ENCODE assay signal across 23 cellular contexts in the genomic region with DNA sequence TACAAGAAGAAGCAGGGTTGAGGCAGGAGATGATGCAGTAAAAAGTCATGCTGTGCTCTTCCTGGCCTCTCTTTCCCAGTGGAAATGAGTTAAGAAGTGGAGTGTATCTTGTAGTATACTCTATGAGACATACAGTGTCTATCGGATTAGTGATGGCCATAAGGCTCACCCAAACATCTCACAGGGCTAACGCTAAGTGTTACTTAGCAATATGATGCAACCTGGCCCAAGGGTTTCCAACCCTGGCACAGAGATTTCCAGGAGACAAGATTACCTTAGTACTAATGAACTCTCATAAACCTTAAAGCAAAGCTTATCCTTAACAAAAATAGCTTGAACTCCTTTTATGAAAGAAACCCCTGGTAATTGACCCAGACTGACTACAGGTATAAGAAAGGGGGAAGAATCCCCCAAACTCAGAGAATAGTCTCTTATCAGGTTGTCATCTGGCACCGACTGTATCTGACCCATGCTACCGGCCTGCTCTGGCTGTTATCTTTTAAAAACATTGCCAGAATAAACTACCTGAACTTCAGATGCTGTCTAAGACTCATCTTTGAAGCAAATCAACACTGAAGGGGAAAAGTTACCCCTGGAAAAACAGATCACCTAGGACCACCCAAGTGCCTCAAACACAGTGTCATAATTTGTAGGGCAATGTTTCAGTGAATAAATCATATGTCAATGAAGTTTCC.
DNase-seq lines count a peak whose midpoint lies in the region; ATAC-seq, FAIRE-seq and TF ChIP-seq lines count a peak whose summit lies in the region.
"Had no signal": no experiment of that assay in that cellular context is flagged by ENCODE, and none has a peak within 500 bp of the region (broad histone marks: within the 10 kb centered on the region; RNA-seq: fewer than 3 reads in every experiment).

No MANE protein-coding gene starts in this region.

- H2AFZ ChIP-seq in K562 (ENCODE audit: low read depth, low read length): peak overlapping the region; percentile 23; the same call in 1 of the 2 replicates

- H3K27ac ChIP-seq in K562 (ENCODE audit: extremely low read depth, low read depth, low read length) (no peak overlapping the region), mesendoderm (ENCODE audit: low read depth, low read length) (no peak overlapping the region)
- H3K27ac ChIP-seq: 22Rv1, BLaER1, C4-2B had no signal

- no peak overlapping the region for H3K4ac ChIP-seq in mesendoderm (ENCODE audit: low read depth, low read length)

- TF ChIP-seq RAD21 in K562 (CRISPR knock-in tag; conservative IDR thresholded peaks at IDR 0.05 in 1 of 2, IDR thresholded peaks at IDR 0.05 in 1 of 2): no peak

- no peaks in the 10 kb centered on the region for H3K36me3 Mint-ChIP-seq in Calu3 (ENCODE audit: insufficient read depth, unreplicated experiment)
- H3K36me3 Mint-ChIP-seq: CD4-positive, CD25-positive, alpha-beta regulatory T cell; CD8-positive, alpha-beta T cell had no signal

- no peak overlapping the region for H4K8ac ChIP-seq in mesendoderm (ENCODE audit: low read depth, low read length)

- CTCF ChIA-PET in K562 (lab: Yijun Ruan, JAX; ENCODE audit: low intra/inter-chr PET ratio) (no interaction called here), Calu3 (lab: Charles Lee) (no interaction called here)

- H3K27ac Mint-ChIP-seq in Calu3 (ENCODE audit: unreplicated experiment): no peak overlapping the region
- H3K27ac Mint-ChIP-seq: B cell; CD4-positive, CD25-positive, alpha-beta regulatory T cell; CD8-positive, alpha-beta T cell; HFFc6 had no signal

- FAIRE-seq in K562 (lab: Jason Lieb, UNC): no peak
- FAIRE-seq: A204.1, GM12891, GM18507 had no signal

- H3K79me1 ChIP-seq in mesendoderm (ENCODE audit: low read length): no peaks in the 10 kb centered on the region

- WGBS in K562 (ENCODE audit: insufficient coverage, low coverage, missing lambda C conversion rate): 7% methylated on average over 4 of the region's 4 CpGs
- no CpG with 5 or more reads among the region's 4 CpGs for WGBS in mesendoderm (ENCODE audit: extremely low coverage, insufficient coverage, low lambda C conversion rate)

- POLR2A ChIA-PET in K562 (lab: Yijun Ruan, JAX): no interaction called here

- H3K27me3 ChIP-seq in K562 (ENCODE audit: control insufficient read depth in 2 of 2, insufficient read depth in 2 of 2, low read length in 2 of 2) (no peaks in the 10 kb centered on the region), mesendoderm (ENCODE audit: insufficient read depth, low read length, poor library complexity) (no peaks in the 10 kb centered on the region)
- H3K27me3 ChIP-seq: BLaER1 had no signal

- no peak overlapping the region for H3K18ac ChIP-seq in mesendoderm (ENCODE audit: low read length)

- DNase-seq in NCI-H524 (lab: John Stamatoyannopoulos, UW) (peak; percentile 42 to 74), NCI-H524 treated with DMSO at 0.1 percent for 48 hours (lab: John Stamatoyannopoulos, UW) (no peak), NCI-H82 treated with DMSO at 0.1 percent for 48 hours (lab: John Stamatoyannopoulos, UW; ENCODE audit: unreplicated experiment) (peak; percentile 50), K562 (ENCODE audit: extremely low read depth in 1 of 4, low spot score in 3 of 4) (no peak), mesendoderm (no peak), Calu3 (no peak)
- no peak for DNase-seq in activated effector memory CD4-positive, alpha-beta T cell treated with Interleukin-2 at 50 U/mL for 16 hours
- DNase-seq: Caco-2; CD4-positive, CD25-positive, alpha-beta regulatory T cell; CD8-positive, alpha-beta T cell; DMS53; DMS79 treated with DMSO at 0.1 percent for 48 hours; GF-D8; HFFc6 had no signal

- H3K4me1 ChIP-seq in K562 (replicated peaks in 1 of 2; ENCODE audit: control insufficient read depth in 2 of 2, insufficient read depth in 2 of 2, low read length in 2 of 2) (peaks cover 0 to 48% of the 10 kb centered on the region in 2 experiments; a peak in 3 of 5 replicates), mesendoderm (ENCODE audit: control insufficient read depth, low read depth, low read length) (no peaks in the 10 kb centered on the region)
- H3K4me1 ChIP-seq: BLaER1, Caco-2, HAP-1 had no signal

- H3K27me3 Mint-ChIP-seq in Calu3 (ENCODE audit: unreplicated experiment): no peaks in the 10 kb centered on the region
- H3K27me3 Mint-ChIP-seq: B cell; CD4-positive, CD25-positive, alpha-beta regulatory T cell had no signal

- no peaks in the 10 kb centered on the region for H3K9me3 ChIP-seq in K562 (replicated peaks; ENCODE audit: control insufficient read depth, insufficient read depth, low read depth, low read length)
- H3K9me3 ChIP-seq: BLaER1, Caco-2, HAP-1 had no signal

- H4K20me1 ChIP-seq in K562 (replicated peaks; ENCODE audit: control insufficient read depth, insufficient read depth, low read length): no peaks in the 10 kb centered on the region
- H4K20me1 ChIP-seq: BLaER1 had no signal

- H3K4me2 ChIP-seq in K562 (ENCODE audit: insufficient read depth, low read length) (no peak overlapping the region), mesendoderm (ENCODE audit: low read length) (no peak overlapping the region)
- H3K4me2 ChIP-seq: BLaER1 had no signal

- H3K36me3 ChIP-seq in K562 (ENCODE audit: control insufficient read depth, insufficient read depth, low read length): no peaks in the 10 kb centered on the region
- H3K36me3 ChIP-seq in mesendoderm (ENCODE audit: control insufficient read depth, insufficient read depth, low read length): no peaks in the 10 kb centered on the region
- H3K36me3 ChIP-seq: BLaER1, HAP-1 had no signal

- in situ Hi-C loops in K562 (cut with MboI): no loop called here

- intact Hi-C loops in K562 (cut with micrococcal nuclease) (loop anchor here (2.0 kb wide), 1 partner anchor 14 kb away; no protein-coding TSS in a partner anchor), Calu3 (cut with micrococcal nuclease; ENCODE audit: unreplicated experiment) (no loop called here)

- BruUV-seq in K562 (replicated peaks; lab: Mats Ljungman, UMichigan): no TSS peak
- BruUV-seq in Calu3 (replicated peaks; lab: Mats Ljungman, UMichigan): no TSS peak

- peak; percentile 64 for ATAC-seq in K562
- ATAC-seq in HG03469 (IDR thresholded peaks at IDR 0.05; ENCODE audit: unreplicated experiment): no peak
- ATAC-seq: CD8-positive, alpha-beta T cell had no signal

- peak overlapping the region; percentile 21 for H2BK5ac ChIP-seq in mesendoderm (ENCODE audit: low read length)

- TF ChIP-seq CTCF in K562 (IDR thresholded peaks at IDR 0.05 in 2 of 3, conservative IDR thresholded peaks at IDR 0.05 in 1 of 3; ENCODE audit: insufficient read depth in 2 of 3, low read depth in 1 of 3, low read length in 3 of 3) (no peak), Calu3 (IDR thresholded peaks at IDR 0.05; ENCODE audit: unreplicated experiment) (no peak)

- H3K9ac ChIP-seq in K562 (ENCODE audit: insufficient read depth in 1 of 2, low read depth in 2 of 2, low read length in 2 of 2): no peak overlapping the region
- no peak overlapping the region for H3K9ac ChIP-seq in mesendoderm (ENCODE audit: low read length)
- H3K9ac ChIP-seq: BLaER1 had no signal

- no peak overlapping the region for H2BK120ac ChIP-seq in mesendoderm (ENCODE audit: low read depth, low read length)

- TF ChIP-seq POLR2A in K562 (conservative IDR thresholded peaks at IDR 0.05): no peak

- H4K5ac ChIP-seq in mesendoderm (ENCODE audit: low read length): no peak overlapping the region

- H3K4me3 Mint-ChIP-seq in Calu3 (ENCODE audit: low read depth, unreplicated experiment): no peak overlapping the region
- H3K4me3 Mint-ChIP-seq: B cell; CD4-positive, CD25-positive, alpha-beta regulatory T cell; CD8-positive, alpha-beta T cell; HFFc6 had no signal

- H3K9me3 Mint-ChIP-seq in Calu3 (ENCODE audit: low read depth, unreplicated experiment): no peaks in the 10 kb centered on the region

- no peaks in the 10 kb centered on the region for H3K9me1 ChIP-seq in K562 (ENCODE audit: control insufficient read depth, insufficient read depth, low read length)

- H3K56ac ChIP-seq in mesendoderm (ENCODE audit: low read length): peak overlapping the region; percentile 18

- no peak overlapping the region for H3K4me3 ChIP-seq in K562
- H3K4me3 ChIP-seq in mesendoderm (ENCODE audit: low read length): no peak overlapping the region
- H3K4me3 ChIP-seq: BLaER1, HAP-1 had no signal

- no peak overlapping the region for H2AK5ac ChIP-seq in mesendoderm (ENCODE audit: low read length)

- H3K79me2 ChIP-seq in K562 (ENCODE audit: control insufficient read depth, insufficient read depth, low read length) (no peaks in the 10 kb centered on the region), mesendoderm (ENCODE audit: control insufficient read depth, insufficient read depth, low read length) (no peaks in the 10 kb centered on the region)

- no peak overlapping the region for H2BK15ac ChIP-seq in mesendoderm (replicated peaks; ENCODE audit: low read depth)

- H3K23ac ChIP-seq in mesendoderm (ENCODE audit: low read length): no peak overlapping the region

- peak; percentile 27 for TF ChIP-seq EP300 in K562 (IDR thresholded peaks at IDR 0.05; ENCODE audit: low read length)

- no peaks in the 10 kb centered on the region for H3K4me1 Mint-ChIP-seq in Calu3 (ENCODE audit: low read depth, unreplicated experiment)
- H3K4me1 Mint-ChIP-seq: B cell; CD4-positive, CD25-positive, alpha-beta regulatory T cell had no signal

TF ChIP-seq in K562, 482 proteins besides CTCF, POLR2A, EP300 and RAD21 (continues in another document):
- no peak for TF ChIP-seq JUN (IDR thresholded peaks at IDR 0.05; ENCODE audit: borderline replicate concordance, low read depth, low read length)
- no peak for TF ChIP-seq JUN (CRISPR knock-in tag; IDR thresholded peaks at IDR 0.05; ENCODE audit: borderline replicate concordance)
- peak; percentile 59 for TF ChIP-seq CBFA2T3 (IDR thresholded peaks at IDR 0.05)
- no peak for TF ChIP-seq ZNF280A (IDR thresholded peaks at IDR 0.05; ENCODE audit: low read depth, partially characterized antibody)
- peak; percentile 38 for TF ChIP-seq TAL1 (IDR thresholded peaks at IDR 0.05)
- TF ChIP-seq, protein P1, sequence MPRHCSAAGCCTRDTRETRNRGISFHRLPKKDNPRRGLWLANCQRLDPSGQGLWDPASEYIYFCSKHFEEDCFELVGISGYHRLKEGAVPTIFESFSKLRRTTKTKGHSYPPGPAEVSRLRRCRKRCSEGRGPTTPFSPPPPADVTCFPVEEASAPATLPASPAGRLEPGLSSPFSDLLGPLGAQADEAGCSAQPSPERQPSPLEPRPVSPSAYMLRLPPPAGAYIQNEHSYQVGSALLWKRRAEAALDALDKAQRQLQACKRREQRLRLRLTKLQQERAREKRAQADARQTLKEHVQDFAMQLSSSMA (CRISPR knock-in tag; IDR thresholded peaks at IDR 0.05): no peak

Comparison
In these comparisons a context has a peak if more than half of its experiments do, and no peak if none do; other contexts are left out.
1. DNase-seq: peak in NCI-H524 (2 of 2) and NCI-H82 treated with DMSO at 0.1 percent for 48 hours (single experiment); none in NCI-H524 treated with DMSO at 0.1 percent for 48 hours (single experiment), K562 (0 of 4), mesendoderm (single experiment), activated effector memory CD4-positive, alpha-beta T cell treated with Interleukin-2 at 50 U/mL for 16 hours (single experiment) and Calu3 (single experiment).